8 cellular contexts compared by ENCODE assay signal in genomic region chr12:121793836-121794531, GRCh38. TPM values are rescaled to one million over a fixed set of nuclear protein-coding genes. Genes with fewer than 3 reads are reported as not detected.
DNase-seq lines count a peak whose midpoint lies in the region; ATAC-seq and TF ChIP-seq lines count a peak whose summit lies in the region.

No MANE protein-coding gene starts in this region.

- no peaks in the 10 kb centered on the region for H3K27me3 ChIP-seq in suprapubic skin

- ATAC-seq in GM21786 (IDR thresholded peaks at IDR 0.05; ENCODE audit: unreplicated experiment), result peak; percentile 46

- TF ChIP-seq POLR2A in suprapubic skin (IDR thresholded peaks at IDR 0.05), result no peak

- TF ChIP-seq EP300 in suprapubic skin (IDR thresholded peaks at IDR 0.05), result no peak

- H3K4me1 ChIP-seq in suprapubic skin, result peaks cover 64% of the 10 kb centered on the region

- H3K36me3 ChIP-seq in KOPT-K1 (ENCODE audit: insufficient read depth, low read length) (peaks cover 39% of the 10 kb centered on the region), suprapubic skin (peaks cover 5% of the 10 kb centered on the region)

- H3K9me3 ChIP-seq in KOPT-K1 (ENCODE audit: insufficient read depth, low read length, poor library complexity, severe bottlenecking), result no peaks in the 10 kb centered on the region
- no peaks in the 10 kb centered on the region for H3K9me3 ChIP-seq in suprapubic skin

- DNase-seq in EH (ENCODE audit: low read depth) (peak; percentile 90), SHP77 (lab: John Stamatoyannopoulos, UW) (peak; percentile 93 to 94), activated gamma-delta T cell treated with Interleukin-2 at 50 U/mL for 16 hours (peak; percentile 95), foreskin melanocyte (peak; percentile 84), nucleus accumbens (lab: John Stamatoyannopoulos, UW) (peak in 54 of 56 donors; percentile 41 to 90 (median 74)), suprapubic skin (ENCODE audit: low spot score in 2 of 2) (peak; percentile 92 to 94)

- peak; percentile 100 for TF ChIP-seq CTCF in suprapubic skin (IDR thresholded peaks at IDR 0.05)

- peak overlapping the region; percentile 95 for H3K27ac ChIP-seq in KOPT-K1 (ENCODE audit: low read depth, low read length, poor library complexity, severe bottlenecking)
- H3K27ac ChIP-seq in suprapubic skin, result peak overlapping the region; percentile 57

- peak overlapping the region; percentile 61 for H3K4me3 ChIP-seq in suprapubic skin

- WGBS in suprapubic skin, result under 1% methylated on average over 22 of the region's 59 CpGs

RNA-seq across cellular contexts. Expression of gene RHOF, which starts 0.5 kb away (rescaled TPM):
- total RNA-seq in suprapubic skin, result 10 to 100 TPM in 3 of 4 donors, 1 to 10 TPM in 1; 6.6 to 20.4 (median 17.5) TPM

RNA-seq across cellular contexts. Expression of gene SETD1B, which starts 9.8 kb away (rescaled TPM):
- 10 to 100 TPM; 13.1 to 23.1 (median 19.5) TPM for total RNA-seq in suprapubic skin

Comparison
In these comparisons a context has a peak if more than half of its experiments do, and no peak if none do; other contexts are left out.
1. Peak in every context shown above with its lines: DNase-seq, ATAC-seq, H3K4me3 ChIP-seq and H3K27ac ChIP-seq.